10 cellular contexts compared by ENCODE assay signal in genomic region chr5:112691758-112692157, GRCh38. TPM values are rescaled to one million over a fixed set of nuclear protein-coding genes. Genes with fewer than 3 reads are reported as not detected.
DNase-seq lines count a peak whose midpoint lies in the region; ATAC-seq, FAIRE-seq and TF ChIP-seq lines count a peak whose summit lies in the region.
"Had no signal": no experiment of that assay in that cellular context is flagged by ENCODE, and none has a peak within 500 bp of the region (broad histone marks: within the 10 kb centered on the region; RNA-seq: fewer than 3 reads in every experiment).

No MANE protein-coding gene starts in this region.

- TF ChIP-seq RAD21 in A549 (conservative IDR thresholded peaks at IDR 0.05 in 1 of 2, IDR thresholded peaks at IDR 0.05 in 1 of 2): peak; percentile 64 to 86

- dilution Hi-C loops in endothelial cell of umbilical vein (cut with MboI; ENCODE audit: extremely low pct_ligation_motif_present, low sequenced_read_pairs): no loop called here

- no peaks in the 10 kb centered on the region for H3K4me1 ChIP-seq in A549
- no peaks in the 10 kb centered on the region for H3K4me1 ChIP-seq in endothelial cell of umbilical vein (ENCODE audit: control insufficient read depth, extremely low read depth, insufficient read depth, low read length)

- CTCF ChIA-PET in A549 (lab: Yijun Ruan, JAX): interaction anchor here (1.0 to 4.4 kb wide), 7 partner anchors 8 to 139 kb away, joined by 3 to 21 read pairs (median 5); no protein-coding TSS in a partner anchor
- CTCF ChIA-PET in endothelial cell of umbilical vein (lab: Charles Lee): interaction anchor here (0.6 to 6.2 kb wide), 31 partner anchors 9 to 914 kb away, joined by 3 to 188 read pairs (median 4); partner anchors contain the start of genes APC and REEP5

- H3K27ac ChIP-seq in A549 (no peak overlapping the region), endothelial cell of umbilical vein (ENCODE audit: insufficient read depth, low read depth, low read length) (no peak overlapping the region)

- no TSS peak for BruUV-seq in endothelial cell of umbilical vein (replicated peaks; lab: Mats Ljungman, UMichigan)

- intact Hi-C loops in endothelial cell of umbilical vein (cut with micrococcal nuclease): loop anchor here (1.0 to 10.0 kb wide), 5 partner anchors 66 to 915 kb away; partner anchors contain the start of gene SRP19

- no peak for TF ChIP-seq POLR2A in A549 (IDR thresholded peaks at IDR 0.05; ENCODE audit: low read length)
- TF ChIP-seq POLR2A in endothelial cell of umbilical vein (IDR thresholded peaks at IDR 0.05; ENCODE audit: low read depth, low read length): no peak

- H4K20me1 ChIP-seq in endothelial cell of umbilical vein (replicated peaks; ENCODE audit: control insufficient read depth, extremely low read depth, insufficient read depth, low read length): no peaks in the 10 kb centered on the region

- no peak overlapping the region for H3K9ac ChIP-seq in endothelial cell of umbilical vein (replicated peaks; ENCODE audit: extremely low read depth, insufficient read depth, low read length)

- TF ChIP-seq EP300 in A549 (IDR thresholded peaks at IDR 0.05): no peak

- H3K9me1 ChIP-seq in endothelial cell of umbilical vein (replicated peaks; ENCODE audit: control insufficient read depth, extremely low read depth, insufficient read depth, low read length): no peaks in the 10 kb centered on the region

- H3K27me3 ChIP-seq in endothelial cell of umbilical vein (ENCODE audit: control insufficient read depth in 2 of 2, insufficient read depth in 2 of 2, low read length in 2 of 2): peaks cover 10 to 12% of the 10 kb centered on the region in 2 experiments

- peak; percentile 43 for FAIRE-seq in A549 (lab: Jason Lieb, UNC)
- FAIRE-seq in endothelial cell of umbilical vein (lab: Jason Lieb, UNC): peak; percentile 66
- FAIRE-seq in HTR-8/SVneo (lab: Jason Lieb, UNC): no peak

- H2AFZ ChIP-seq in endothelial cell of umbilical vein (ENCODE audit: low read depth, low read length): no peak overlapping the region

- no peaks in the 10 kb centered on the region for H3K9me3 ChIP-seq in A549
- H3K9me3 ChIP-seq in endothelial cell of umbilical vein (replicated peaks; ENCODE audit: control insufficient read depth, insufficient read depth, low read length): no peaks in the 10 kb centered on the region

- no peaks in the 10 kb centered on the region for H3K36me3 ChIP-seq in endothelial cell of umbilical vein (ENCODE audit: control insufficient read depth in 2 of 2, extremely low read depth in 1 of 2, insufficient read depth in 2 of 2, low read length in 2 of 2)

- no peaks in the 10 kb centered on the region for H3K79me2 ChIP-seq in endothelial cell of umbilical vein (ENCODE audit: control insufficient read depth, insufficient read depth, low read length)

- H3K4me2 ChIP-seq in A549: no peak overlapping the region
- no peak overlapping the region for H3K4me2 ChIP-seq in endothelial cell of umbilical vein (ENCODE audit: insufficient read depth, low read length)

- no peak overlapping the region for H3K4me3 ChIP-seq in A549
- H3K4me3 ChIP-seq in endothelial cell of umbilical vein (replicated peaks in 1 of 3; ENCODE audit: insufficient read depth in 1 of 3, low read depth in 1 of 3, low read length in 3 of 3): no peak overlapping the region

- POLR2A ChIA-PET in A549 (lab: Yijun Ruan, JAX) (no interaction called here), endothelial cell of umbilical vein (lab: Charles Lee) (no interaction called here)

- TF ChIP-seq CTCF in A549 (IDR thresholded peaks at IDR 0.05) (peak; percentile 54), GM12873 (IDR thresholded peaks at IDR 0.05; ENCODE audit: insufficient read depth, low read depth, low read length, missing control alignments) (peak; percentile 61), endothelial cell of umbilical vein (IDR thresholded peaks at IDR 0.05; ENCODE audit: extremely low read depth in 1 of 2, insufficient read depth in 1 of 2, low read depth in 1 of 2, low read length in 2 of 2) (peak; percentile 33 to 41)

- peak; percentile 78 to 94 for ATAC-seq in A549
- no peak for ATAC-seq in HG02938 (IDR thresholded peaks at IDR 0.05; ENCODE audit: unreplicated experiment)

- WGBS in A549 (ENCODE audit: missing lambda C conversion rate): 4% methylated on average over 3 of the region's 3 CpGs

- DNase-seq in A549 (ENCODE audit: low read depth in 1 of 2, low spot score in 1 of 2): peak; percentile 38 to 68
- peak; percentile 39 for DNase-seq in NCI-H82 treated with DMSO at 0.1 percent for 48 hours (lab: John Stamatoyannopoulos, UW; ENCODE audit: unreplicated experiment)
- DNase-seq in endothelial cell of umbilical vein (ENCODE audit: low read depth, low spot score): peak; percentile 43
- no peak for DNase-seq in middle frontal gyrus (ENCODE audit: extremely low spot score, low spot score)
- DNase-seq in NCI-H1048 (lab: John Stamatoyannopoulos, UW): no peak
- DNase-seq in HTR-8/SVneo (ENCODE audit: insufficient read length, low spot score): no peak
- DNase-seq: left cardiac atrium; stimulated activated naive B cell treated with anti-CD40 and anti-IgM and Interleukin-4, amounts not matched to agents 10 μg/mL and 1 μg/mL and 100 μg/mL, for 72 hours had no signal

TF ChIP-seq in A549, 52 proteins besides CTCF, POLR2A, EP300 and RAD21:
- TF ChIP-seq SMC3 (IDR thresholded peaks at IDR 0.05) (peak; percentile 46), JUN (IDR thresholded peaks at IDR 0.05) (no peak)

TF ChIP-seq in endothelial cell of umbilical vein, 7 proteins besides CTCF, POLR2A, EP300 and RAD21:
- TF ChIP-seq MAX (IDR thresholded peaks at IDR 0.05; ENCODE audit: insufficient read depth, insufficient read length) (no peak), JUN (IDR thresholded peaks at IDR 0.05; ENCODE audit: borderline replicate concordance, insufficient read depth, insufficient read length, low read depth) (no peak), MYC (IDR thresholded peaks at IDR 0.05; ENCODE audit: low read depth, low read length) (no peak), FOS (IDR thresholded peaks at IDR 0.05; ENCODE audit: borderline replicate concordance, insufficient read depth, low read length) (no peak), POLR2AphosphoS5 (IDR thresholded peaks at IDR 0.05; ENCODE audit: insufficient read depth, low read depth, low read length) (no peak), GATA2 (IDR thresholded peaks at IDR 0.05; ENCODE audit: insufficient read depth, insufficient read length, low read depth, low read length) (no peak), EZH2 (IDR thresholded peaks at IDR 0.05; ENCODE audit: borderline replicate concordance, low read depth, low read length, severe bottlenecking) (no peak)

RNA-seq across cellular contexts. Expression of gene APC, which starts 45.9 kb away (rescaled TPM):
- 17.0 and 21.2 TPM in 2 replicates for polyA plus RNA-seq in A549 (2011; rRNA removed)
- polyA plus RNA-seq in A549 (2012; cell fraction: cytosol; rRNA removed): 3.7 and 3.9 TPM in 2 replicates
- polyA plus RNA-seq in A549 (2012; cell fraction: nucleus; rRNA removed): 4.9 and 5.5 TPM in 2 replicates
- 9.0 to 10.6 TPM (median 9.9 TPM) in 3 replicates for polyA plus RNA-seq in A549 (2017; fragmentation: RNase III; extraction: RNeasy Plus Mini Kit Qiagen cat#74134 plus additional on column Dnase treatment)
- polyA minus RNA-seq in A549 (2011; rRNA and poly(A)+ RNA removed): 27.7 and 29.9 TPM in 2 replicates
- 39.6 and 42.0 TPM in 2 replicates for total RNA-seq in endothelial cell of umbilical vein
- polyA plus RNA-seq in endothelial cell of umbilical vein: 7.5 and 11.2 TPM in 2 replicates
- polyA plus RNA-seq in endothelial cell of umbilical vein (2011; cell fraction: cytosol; rRNA removed): 8.3 TPM in 2 replicates
- polyA plus RNA-seq in endothelial cell of umbilical vein (2011; cell fraction: nucleus; rRNA removed): 25.2 and 28.4 TPM in 2 replicates
- 14.3 and 24.7 TPM in 2 replicates for polyA plus RNA-seq in endothelial cell of umbilical vein (2012)
- 50.3 and 59.9 TPM in 2 replicates for polyA minus RNA-seq in endothelial cell of umbilical vein
- 29.3 TPM for polyA minus RNA-seq in endothelial cell of umbilical vein (2011; cell fraction: cytosol; rRNA and poly(A)+ RNA removed)
- 76.9 and 77.9 TPM in 2 replicates for polyA minus RNA-seq in endothelial cell of umbilical vein (2011; cell fraction: nucleus; rRNA and poly(A)+ RNA removed)

Comparison
In these comparisons a context has a peak if more than half of its experiments do, and no peak if none do; other contexts are left out.
1. DNase-seq: peak in A549 (2 of 2), NCI-H82 treated with DMSO at 0.1 percent for 48 hours (single experiment) and endothelial cell of umbilical vein (single experiment); none in middle frontal gyrus (single experiment), NCI-H1048 (single experiment) and HTR-8/SVneo (single experiment).
2. Peak in every context shown above with its lines, with median percentiles within 50 percentile points of each other: CTCF ChIP-seq.